In the genomic region with DNA sequence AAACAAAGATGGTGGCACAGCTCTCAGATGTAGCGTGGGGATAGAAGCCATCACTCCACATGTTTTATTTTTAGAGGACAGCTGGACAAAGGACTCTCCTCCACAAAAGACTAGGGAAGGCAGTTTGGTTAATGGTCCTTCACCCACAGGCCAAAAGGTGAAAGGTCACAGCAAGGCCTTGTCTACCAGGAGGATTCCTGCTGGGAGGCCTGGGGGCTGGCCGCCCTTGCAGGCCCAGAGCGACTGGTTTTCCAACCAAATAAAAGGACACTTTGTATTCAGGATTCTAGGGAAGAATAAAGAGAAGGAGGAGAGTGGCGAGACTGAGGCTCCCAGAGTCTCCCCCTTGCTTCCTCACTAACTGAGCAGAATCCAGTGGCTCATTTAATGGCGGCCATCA, we compare ENCODE assay signal across 20 cellular contexts.
"Had no signal": no experiment of that assay in that cellular context is flagged by ENCODE, and none has a peak within 500 bp of the region (broad histone marks: within the 10 kb centered on the region; RNA-seq: fewer than 3 reads in every experiment).

No MANE protein-coding gene starts in this region.

- DNase-seq: KBM-7, MG63, NCI-H1092, NCI-H1105 treated with DMSO at 0.1 percent for 48 hours, NCI-H1417 treated with DMSO at 0.1 percent for 48 hours, NCI-H1694, NCI-H187 treated with DMSO at 0.1 percent for 48 hours, NCI-H2029 treated with DMSO at 0.1 percent for 48 hours, NCI-H2171 treated with DMSO at 0.1 percent for 48 hours, NCI-H510A, NCI-H524 treated with DMSO at 0.1 percent for 48 hours, NCI-H69, NCI-H774, Right ventricle myocardium superior, RPMI8226, SIG-M5, SW 1271 had no signal

- H3K27ac ChIP-seq: HL-60, SJSA1, SK-N-MC had no signal

- H3K27me3 ChIP-seq: MG63 had no signal

- H3K36me3 ChIP-seq: MG63, SJSA1 had no signal

- H3K9me3 ChIP-seq: MG63, SJSA1 had no signal

- H3K4me3 ChIP-seq: MG63, SJSA1, SK-N-MC had no signal

- H3K4me1 ChIP-seq: SJSA1 had no signal
